In genomic region chr20:6792789-6793188, GRCh38 we compare ENCODE assay signal across 35 cellular contexts.
"Had no signal": no experiment of that assay in that cellular context is flagged by ENCODE, and none has a peak within 500 bp of the region (broad histone marks: within the 10 kb centered on the region; RNA-seq: fewer than 3 reads in every experiment).

No MANE protein-coding gene starts in this region.

- DNase-seq: Karpas-422, Kasumi-1, MG63, MM.1S, MV-4-11, NCI-H1048, NCI-H1092, NCI-H1092 treated with DMSO at 0.1 percent for 48 hours, NCI-H1105, NCI-H1105 treated with DMSO at 0.1 percent for 48 hours, NCI-H1417, NCI-H1417 treated with DMSO at 0.1 percent for 48 hours, NCI-H1436, NCI-H1436 treated with DMSO at 0.1 percent for 48 hours, NCI-H146, NCI-H1694, NCI-H1694 treated with DMSO at 0.1 percent for 48 hours, NCI-H187, NCI-H187 treated with DMSO at 0.1 percent for 48 hours, NCI-H1930, NCI-H2029, NCI-H2029 treated with DMSO at 0.1 percent for 48 hours, NCI-H2081, NCI-H2081 treated with DMSO at 0.1 percent for 48 hours, NCI-H2107, NCI-H2171, NCI-H2171 treated with DMSO at 0.1 percent for 48 hours, NCI-H2227 treated with DMSO at 0.1 percent for 48 hours, NCI-H226, NCI-H345, NCI-H446, NCI-H446 treated with DMSO at 0.1 percent for 48 hours, NCI-H510A, NCI-H510A treated with DMSO at 0.1 percent for 48 hours, NCI-H524 had no signal

- H3K27me3 ChIP-seq: MG63 had no signal

- H3K36me3 ChIP-seq: MG63 had no signal

- H3K4me3 ChIP-seq: MG63 had no signal

- H3K9me3 ChIP-seq: MG63 had no signal
